Comparison of ENCODE assay signal across 19 cellular contexts in the genomic region with DNA sequence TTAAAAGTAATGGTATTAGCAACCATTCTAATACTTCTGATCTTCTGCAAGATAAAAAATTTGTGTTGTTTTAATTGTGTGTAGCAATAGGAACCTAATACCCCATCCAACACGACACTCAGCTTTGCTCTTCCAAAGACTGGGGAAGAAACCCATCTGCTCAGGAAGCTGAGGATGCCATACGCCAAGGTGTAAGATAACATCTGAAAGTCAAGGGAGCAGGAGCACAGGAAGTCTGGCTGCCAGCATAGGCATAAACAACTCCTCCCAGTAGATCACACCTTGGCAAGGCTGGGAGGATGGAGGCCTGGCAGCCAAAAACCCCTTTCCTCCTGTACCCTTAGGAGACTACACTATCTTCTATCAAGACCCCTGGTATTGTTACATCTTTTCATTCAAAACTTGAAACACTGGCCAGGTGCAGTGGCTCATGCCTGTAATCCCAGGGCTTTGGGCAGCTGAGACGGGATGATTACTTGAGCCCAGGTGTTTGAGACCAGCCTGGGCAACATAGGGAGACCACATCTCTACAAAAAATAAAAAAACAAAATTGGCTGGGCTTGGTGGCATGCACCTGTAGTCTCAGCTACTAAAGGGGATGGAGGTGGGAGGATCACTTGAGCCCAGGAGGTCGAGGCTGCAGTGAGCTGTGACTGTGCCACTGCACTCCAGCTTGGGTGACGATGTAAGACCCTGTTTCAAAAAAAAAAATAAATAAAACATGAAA.
"Had no signal": no experiment of that assay in that cellular context is flagged by ENCODE, and none has a peak within 500 bp of the region (broad histone marks: within the 10 kb centered on the region; RNA-seq: fewer than 3 reads in every experiment).

No MANE protein-coding gene starts in this region.

- H3K27ac ChIP-seq: ascending aorta, esophagus muscularis mucosa, gastroesophageal sphincter, heart right ventricle, neutrophil, tibial nerve, uterus had no signal

- H3K4me3 ChIP-seq: ascending aorta, esophagus muscularis mucosa, gastroesophageal sphincter, heart right ventricle, tibial nerve, uterus had no signal

- H3K27me3 ChIP-seq: ascending aorta, heart right ventricle, tibial nerve had no signal

- H3K36me3 ChIP-seq: ascending aorta, esophagus muscularis mucosa, gastroesophageal sphincter, heart right ventricle, neutrophil, tibial nerve, uterus had no signal

- ATAC-seq: gastroesophageal sphincter; heart right ventricle; naive thymus-derived CD8-positive, alpha-beta T cell had no signal

- DNase-seq: activated CD4-positive, alpha-beta T cell treated with anti-CD3 and anti-CD28 coated beads, Interleukin-2, amount 50 U/mL, for 1 hour; activated CD4-positive, CD25-positive, alpha-beta regulatory T cell treated with anti-CD3 and anti-CD28 coated beads, Interleukin-2, amount 50 U/mL, for 72 hours; activated CD8-positive, alpha-beta memory T cell treated with anti-CD3 and anti-CD28 coated beads, Interleukin-2, amount 50 U/mL, for 48 hours; activated effector memory CD4-positive, alpha-beta T cell treated with anti-CD3 and anti-CD28 coated beads, Interleukin-2, amount 50 U/mL, for 16 hours; activated T-cell treated with anti-CD3 and anti-CD28 coated beads, Interleukin-2, amount 50 U/mL, for 48 hours; cortex of kidney; effector CD8-positive, alpha-beta T cell; heart right ventricle; immature natural killer cell; kidney glomerular epithelial cell; naive thymus-derived CD8-positive, alpha-beta T cell; stimulated activated CD4-positive, alpha-beta T cell treated with anti-CD3 and anti-CD28 coated beads, Interleukin-12 subunit alpha, Interleukin-12 subunit beta, amount 100 ng/mL, for 4 hours; stimulated activated CD4-positive, alpha-beta T cell treated with anti-CD3 and anti-CD28 coated beads, Interleukin-2, amount 100 ng/mL, for 24 hours; uterus had no signal

- H3K9me3 ChIP-seq: ascending aorta, esophagus muscularis mucosa, gastroesophageal sphincter, heart right ventricle, neutrophil, tibial nerve, uterus had no signal
